Comparison of ENCODE assay signal across 11 cellular contexts in genomic region chr2:203802277-203803045, GRCh38.
A peak's percentile ranks its signal among the peaks of the same experiment; 100 is the strongest.
DNase-seq lines count a peak whose midpoint lies in the region; ATAC-seq and TF ChIP-seq lines count a peak whose summit lies in the region.
"Had no signal": no experiment of that assay in that cellular context is flagged by ENCODE, and none has a peak within 500 bp of the region (broad histone marks: within the 10 kb centered on the region; RNA-seq: fewer than 3 reads in every experiment).

No MANE protein-coding gene starts in this region.

- peaks cover 15% of the 10 kb centered on the region for H3K9me3 Mint-ChIP-seq in activated CD8-positive, alpha-beta T cell treated with anti-CD3 and anti-CD28 coated beads, Interleukin-2, amount 10 ng/mL, durations not matched to agents 7 days and 5 days (ENCODE audit: insufficient read depth)
- H3K9me3 Mint-ChIP-seq in stimulated activated naive CD8-positive, alpha-beta T cell treated with anti-CD3 and anti-CD28 coated beads, Interleukin-15, amount 100 ng/mL, for 72 hours = peaks cover 20 to 23% of the 10 kb centered on the region in 2 donors
- H3K9me3 Mint-ChIP-seq in progenitor cell of endocrine pancreas (ENCODE audit: low read depth) = peaks cover 11% of the 10 kb centered on the region

- CTCF ChIA-PET in activated CD8-positive, alpha-beta T cell treated with anti-CD3 and anti-CD28 coated beads, Interleukin-2, amount 10 ng/mL, durations not matched to agents 7 days and 5 days (lab: Charles Lee) = interaction anchor here (0.6 to 3.4 kb wide), 8 partner anchors 9 to 318 kb away, joined by 3 to 36 read pairs (median 3); no protein-coding TSS in a partner anchor

- DNase-seq in NOMO-1 (lab: John Stamatoyannopoulos, UW; ENCODE audit: unreplicated experiment in 2 of 2) (peak; percentile 13 to 51), NOMO-1 treated with dmso at 0.1 percent for 144 hours (lab: John Stamatoyannopoulos, UW; ENCODE audit: unreplicated experiment) (no peak), fibroblast of peridontal ligament (ENCODE audit: extremely low read depth) (peak; percentile 95), cerebellar nuclear complex (lab: John Stamatoyannopoulos, UW) (no peak), progenitor cell of endocrine pancreas (ENCODE audit: low spot score, unreplicated experiment) (no peak)
- peak; percentile 49 for DNase-seq in activated CD8-positive, alpha-beta T cell treated with anti-CD3 and anti-CD28 coated beads, Interleukin-2, amount 10 ng/mL, durations not matched to agents 7 days and 5 days
- peak; percentile 50 to 73 for DNase-seq in stimulated activated naive CD8-positive, alpha-beta T cell treated with anti-CD3 and anti-CD28 coated beads, Interleukin-15, amount 100 ng/mL, for 72 hours
- DNase-seq: 8988T, esophagus squamous epithelium had no signal

- peaks cover 55% of the 10 kb centered on the region for H3K4me1 Mint-ChIP-seq in activated CD8-positive, alpha-beta T cell treated with anti-CD3 and anti-CD28 coated beads, Interleukin-2, amount 10 ng/mL, durations not matched to agents 7 days and 5 days (ENCODE audit: low read depth)
- peaks cover 94% of the 10 kb centered on the region for H3K4me1 Mint-ChIP-seq in stimulated activated naive CD8-positive, alpha-beta T cell treated with anti-CD3 and anti-CD28 coated beads, Interleukin-15, amount 100 ng/mL, for 72 hours
- H3K4me1 Mint-ChIP-seq in progenitor cell of endocrine pancreas (ENCODE audit: low read depth) = no peaks in the 10 kb centered on the region

- H3K27ac Mint-ChIP-seq in activated CD8-positive, alpha-beta T cell treated with anti-CD3 and anti-CD28 coated beads, Interleukin-2, amount 10 ng/mL, durations not matched to agents 7 days and 5 days = peak overlapping the region; percentile 13
- peak overlapping the region in 1 of 2 donors; percentile 72 for H3K27ac Mint-ChIP-seq in stimulated activated naive CD8-positive, alpha-beta T cell treated with anti-CD3 and anti-CD28 coated beads, Interleukin-15, amount 100 ng/mL, for 72 hours
- H3K27ac Mint-ChIP-seq in progenitor cell of endocrine pancreas = no peak overlapping the region
- H3K27ac Mint-ChIP-seq: WTC11 had no signal

- POLR2A ChIA-PET in activated CD8-positive, alpha-beta T cell treated with anti-CD3 and anti-CD28 coated beads, Interleukin-2, amount 10 ng/mL, durations not matched to agents 7 days and 5 days (lab: Charles Lee) = interaction anchor here (0.7 to 2.6 kb wide), 4 partner anchors 62 to 94 kb away, joined by 3 to 15 read pairs (median 4); no protein-coding TSS in a partner anchor

- peaks cover 30% of the 10 kb centered on the region for H3K36me3 Mint-ChIP-seq in activated CD8-positive, alpha-beta T cell treated with anti-CD3 and anti-CD28 coated beads, Interleukin-2, amount 10 ng/mL, durations not matched to agents 7 days and 5 days (ENCODE audit: low read depth)
- H3K36me3 Mint-ChIP-seq in progenitor cell of endocrine pancreas (ENCODE audit: insufficient read depth) = no peaks in the 10 kb centered on the region
- H3K36me3 Mint-ChIP-seq: WTC11 had no signal

- H3K27me3 Mint-ChIP-seq in activated CD8-positive, alpha-beta T cell treated with anti-CD3 and anti-CD28 coated beads, Interleukin-2, amount 10 ng/mL, durations not matched to agents 7 days and 5 days (ENCODE audit: low read depth) = no peaks in the 10 kb centered on the region
- no peaks in the 10 kb centered on the region for H3K27me3 Mint-ChIP-seq in stimulated activated naive CD8-positive, alpha-beta T cell treated with anti-CD3 and anti-CD28 coated beads, Interleukin-15, amount 100 ng/mL, for 72 hours
- peaks cover 3% of the 10 kb centered on the region for H3K27me3 Mint-ChIP-seq in progenitor cell of endocrine pancreas

- TF ChIP-seq CTCF in progenitor cell of endocrine pancreas (IDR thresholded peaks at IDR 0.05; ENCODE audit: unreplicated experiment) = no peak

- no peak overlapping the region for H3K4me3 Mint-ChIP-seq in activated CD8-positive, alpha-beta T cell treated with anti-CD3 and anti-CD28 coated beads, Interleukin-2, amount 10 ng/mL, durations not matched to agents 7 days and 5 days
- peak overlapping the region; percentile 36 to 66 for H3K4me3 Mint-ChIP-seq in stimulated activated naive CD8-positive, alpha-beta T cell treated with anti-CD3 and anti-CD28 coated beads, Interleukin-15, amount 100 ng/mL, for 72 hours
- no peak overlapping the region for H3K4me3 Mint-ChIP-seq in progenitor cell of endocrine pancreas (ENCODE audit: low read depth)
- H3K4me3 Mint-ChIP-seq: WTC11 had no signal

- peak; percentile 51 for ATAC-seq in activated CD8-positive, alpha-beta T cell treated with anti-CD3 and anti-CD28 coated beads, Interleukin-2, amount 10 ng/mL, durations not matched to agents 7 days and 5 days
- peak; percentile 90 for ATAC-seq in stimulated activated naive CD8-positive, alpha-beta T cell treated with anti-CD3 and anti-CD28 coated beads, Interleukin-15, amount 100 ng/mL, for 72 hours
- no peak for ATAC-seq in HG02840 (IDR thresholded peaks at IDR 0.05; ENCODE audit: low FRiP score, unreplicated experiment)
- ATAC-seq: WTC11 had no signal

Comparison
In these comparisons a context has a peak if more than half of its experiments do, and no peak if none do; other contexts are left out.
1. DNase-seq: peak in NOMO-1 (2 of 2), activated CD8-positive, alpha-beta T cell treated with anti-CD3 and anti-CD28 coated beads, Interleukin-2, amount 10 ng/mL, durations not matched to agents 7 days and 5 days (single experiment), fibroblast of peridontal ligament (single experiment) and stimulated activated naive CD8-positive, alpha-beta T cell treated with anti-CD3 and anti-CD28 coated beads, Interleukin-15, amount 100 ng/mL, for 72 hours (2 of 2); none in NOMO-1 treated with dmso at 0.1 percent for 144 hours (single experiment), cerebellar nuclear complex (0 of 2) and progenitor cell of endocrine pancreas (single experiment).
2. H3K4me3 Mint-ChIP-seq: peak in stimulated activated naive CD8-positive, alpha-beta T cell treated with anti-CD3 and anti-CD28 coated beads, Interleukin-15, amount 100 ng/mL, for 72 hours (2 of 2); none in activated CD8-positive, alpha-beta T cell treated with anti-CD3 and anti-CD28 coated beads, Interleukin-2, amount 10 ng/mL, durations not matched to agents 7 days and 5 days (single experiment) and progenitor cell of endocrine pancreas (single experiment).